ENCODE assay signal across 20 cellular contexts in genomic region chr13:110121312-110122083, GRCh38.
"Had no signal": no experiment of that assay in that cellular context is flagged by ENCODE, and none has a peak within 500 bp of the region (broad histone marks: within the 10 kb centered on the region; RNA-seq: fewer than 3 reads in every experiment).

No MANE protein-coding gene starts in this region.

- DNase-seq: activated CD4-positive, alpha-beta T cell treated with anti-CD3 and anti-CD28 coated beads for 1 hour; activated CD4-positive, alpha-beta T cell treated with anti-CD3 and anti-CD28 coated beads, Interleukin-2, amount 50 U/mL, for 4 hours; activated naive CD4-positive, alpha-beta T cell treated with Interleukin-2 at 50 U/mL for 16 hours; activated T-cell treated with anti-CD3 and anti-CD28 coated beads, Interleukin-2, amount 50 U/mL, for 1 hour; brain microvascular endothelial cell; cortex of kidney; gastrocnemius medialis; kidney; left lung; midbrain; nucleus accumbens; posterior cingulate gyrus; stimulated activated CD4-positive, alpha-beta T cell treated with anti-CD3 and anti-CD28 coated beads, Interleukin-2, amount 100 ng/mL, for 24 hours; stimulated activated naive CD4-positive, alpha-beta T cell treated with Interleukin-2 at 50 U/mL for 16 hours; tibial artery; WERI-Rb-1 had no signal

- H3K27ac Mint-ChIP-seq: activated T-helper 2 cell treated with anti-CD3 and anti-CD28 coated beads, Interferon-gamma antibody, Interleukin-2, Interleukin-4, amounts not matched to agents 10 μg/mL and 5 μg/mL and 100 μg/mL, durations not matched to agents 14 hours and 24 hours and 36 hours; nephron had no signal

- FAIRE-seq: kidney, urothelium cell line had no signal

- ATAC-seq: gastrocnemius medialis, left lung had no signal

- H3K4me1 Mint-ChIP-seq: central memory CD8-positive, alpha-beta T cell had no signal

- H3K4me3 ChIP-seq: gastrocnemius medialis, left lung, tibial artery had no signal

- H3K4me3 Mint-ChIP-seq: central memory CD8-positive, alpha-beta T cell; nephron had no signal

- H3K27ac ChIP-seq: brain microvascular endothelial cell, gastrocnemius medialis, left lung, tibial artery, WERI-Rb-1 had no signal

- H3K27me3 ChIP-seq: brain microvascular endothelial cell had no signal

- H3K9me3 ChIP-seq: gastrocnemius medialis, left lung, tibial artery had no signal

- H3K36me3 ChIP-seq: brain microvascular endothelial cell, gastrocnemius medialis, left lung, tibial artery, WERI-Rb-1 had no signal

- H3K9me3 Mint-ChIP-seq: activated T-helper 2 cell treated with anti-CD3 and anti-CD28 coated beads, Interferon-gamma antibody, Interleukin-2, Interleukin-4, amounts not matched to agents 10 μg/mL and 5 μg/mL and 100 μg/mL, durations not matched to agents 14 hours and 24 hours and 36 hours; central memory CD8-positive, alpha-beta T cell; nephron had no signal
